ENCODE assay signal across 1 cellular context in genomic region chr1:167248707-167249642, GRCh38.
TF ChIP-seq lines count a peak whose summit lies in the region.

No MANE protein-coding gene starts in this region.

TF ChIP-seq in K562, 482 proteins besides CTCF, POLR2A, EP300 and RAD21 (continued from another document and continues in another):
- TF ChIP-seq, protein P1, sequence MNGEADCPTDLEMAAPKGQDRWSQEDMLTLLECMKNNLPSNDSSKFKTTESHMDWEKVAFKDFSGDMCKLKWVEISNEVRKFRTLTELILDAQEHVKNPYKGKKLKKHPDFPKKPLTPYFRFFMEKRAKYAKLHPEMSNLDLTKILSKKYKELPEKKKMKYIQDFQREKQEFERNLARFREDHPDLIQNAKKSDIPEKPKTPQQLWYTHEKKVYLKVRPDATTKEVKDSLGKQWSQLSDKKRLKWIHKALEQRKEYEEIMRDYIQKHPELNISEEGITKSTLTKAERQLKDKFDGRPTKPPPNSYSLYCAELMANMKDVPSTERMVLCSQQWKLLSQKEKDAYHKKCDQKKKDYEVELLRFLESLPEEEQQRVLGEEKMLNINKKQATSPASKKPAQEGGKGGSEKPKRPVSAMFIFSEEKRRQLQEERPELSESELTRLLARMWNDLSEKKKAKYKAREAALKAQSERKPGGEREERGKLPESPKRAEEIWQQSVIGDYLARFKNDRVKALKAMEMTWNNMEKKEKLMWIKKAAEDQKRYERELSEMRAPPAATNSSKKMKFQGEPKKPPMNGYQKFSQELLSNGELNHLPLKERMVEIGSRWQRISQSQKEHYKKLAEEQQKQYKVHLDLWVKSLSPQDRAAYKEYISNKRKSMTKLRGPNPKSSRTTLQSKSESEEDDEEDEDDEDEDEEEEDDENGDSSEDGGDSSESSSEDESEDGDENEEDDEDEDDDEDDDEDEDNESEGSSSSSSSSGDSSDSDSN (IDR thresholded peaks at IDR 0.05; ENCODE audit: borderline replicate concordance in 1 of 2, low read depth in 2 of 2, low read length in 2 of 2): no peak
- TF ChIP-seq E2F3 (CRISPR knock-in tag; IDR thresholded peaks at IDR 0.05): no peak
- TF ChIP-seq NFYB (IDR thresholded peaks at IDR 0.05; ENCODE audit: extremely low read depth, insufficient read length): no peak
- no peak for TF ChIP-seq BRF1 (IDR thresholded peaks at IDR 0.05; ENCODE audit: borderline replicate concordance, extremely low read depth, insufficient read length)
- TF ChIP-seq, protein P2, sequence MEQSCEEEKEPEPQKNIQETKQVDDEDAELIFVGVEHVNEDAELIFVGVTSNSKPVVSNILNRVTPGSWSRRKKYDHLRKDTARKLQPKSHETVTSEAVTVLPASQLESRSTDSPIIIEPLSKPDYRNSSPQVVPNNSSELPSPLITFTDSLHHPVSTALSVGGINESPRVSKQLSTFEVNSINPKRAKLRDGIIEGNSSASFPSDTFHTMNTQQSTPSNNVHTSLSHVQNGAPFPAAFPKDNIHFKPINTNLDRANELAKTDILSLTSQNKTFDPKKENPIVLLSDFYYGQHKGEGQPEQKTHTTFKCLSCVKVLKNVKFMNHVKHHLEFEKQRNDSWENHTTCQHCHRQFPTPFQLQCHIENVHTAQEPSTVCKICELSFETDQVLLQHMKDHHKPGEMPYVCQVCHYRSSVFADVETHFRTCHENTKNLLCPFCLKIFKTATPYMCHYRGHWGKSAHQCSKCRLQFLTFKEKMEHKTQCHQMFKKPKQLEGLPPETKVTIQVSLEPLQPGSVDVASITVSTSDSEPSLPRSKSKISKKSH (CRISPR knock-in tag; IDR thresholded peaks at IDR 0.05): no peak
- TF ChIP-seq, protein P3, sequence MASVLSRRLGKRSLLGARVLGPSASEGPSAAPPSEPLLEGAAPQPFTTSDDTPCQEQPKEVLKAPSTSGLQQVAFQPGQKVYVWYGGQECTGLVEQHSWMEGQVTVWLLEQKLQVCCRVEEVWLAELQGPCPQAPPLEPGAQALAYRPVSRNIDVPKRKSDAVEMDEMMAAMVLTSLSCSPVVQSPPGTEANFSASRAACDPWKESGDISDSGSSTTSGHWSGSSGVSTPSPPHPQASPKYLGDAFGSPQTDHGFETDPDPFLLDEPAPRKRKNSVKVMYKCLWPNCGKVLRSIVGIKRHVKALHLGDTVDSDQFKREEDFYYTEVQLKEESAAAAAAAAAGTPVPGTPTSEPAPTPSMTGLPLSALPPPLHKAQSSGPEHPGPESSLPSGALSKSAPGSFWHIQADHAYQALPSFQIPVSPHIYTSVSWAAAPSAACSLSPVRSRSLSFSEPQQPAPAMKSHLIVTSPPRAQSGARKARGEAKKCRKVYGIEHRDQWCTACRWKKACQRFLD (CRISPR knock-in tag; IDR thresholded peaks at IDR 0.05): no peak
- TF ChIP-seq TCF7 (IDR thresholded peaks at IDR 0.05; ENCODE audit: borderline replicate concordance): no peak
- TF ChIP-seq HDAC2 (IDR thresholded peaks at IDR 0.05): peak; percentile 78; the same call in 1 of the 2 replicates
- no peak for TF ChIP-seq ZC3H8 (IDR thresholded peaks at IDR 0.05)
- no peak for TF ChIP-seq GTF2F1 (IDR thresholded peaks at IDR 0.05; ENCODE audit: low read depth, low read length)
- TF ChIP-seq ZNF584 (CRISPR knock-in tag; IDR thresholded peaks at IDR 0.05; ENCODE audit: low read depth): no peak
- TF ChIP-seq ZNF133 (CRISPR knock-in tag; IDR thresholded peaks at IDR 0.05): no peak
- TF ChIP-seq JUN (IDR thresholded peaks at IDR 0.05; ENCODE audit: borderline replicate concordance, low read depth, low read length): no peak
- TF ChIP-seq JUN (CRISPR knock-in tag; IDR thresholded peaks at IDR 0.05; ENCODE audit: borderline replicate concordance): no peak
- no peak for TF ChIP-seq ZKSCAN1 (IDR thresholded peaks at IDR 0.05; ENCODE audit: low read depth, low read length)
- TF ChIP-seq KLF1 (tag; IDR thresholded peaks at IDR 0.05): no peak
- peak; percentile 81 for TF ChIP-seq TAL1 (IDR thresholded peaks at IDR 0.05)
- TF ChIP-seq ZNF311 (CRISPR knock-in tag; IDR thresholded peaks at IDR 0.05): no peak
- TF ChIP-seq GATAD2B (IDR thresholded peaks at IDR 0.05; ENCODE audit: borderline replicate concordance): no peak
- TF ChIP-seq SNIP1 (IDR thresholded peaks at IDR 0.05; ENCODE audit: low read depth): no peak
- TF ChIP-seq ZBTB2 (IDR thresholded peaks at IDR 0.05): no peak
- TF ChIP-seq ZNF699 (CRISPR knock-in tag; IDR thresholded peaks at IDR 0.05; ENCODE audit: insufficient replicate concordance): no peak
- no peak for TF ChIP-seq HMGXB4 (CRISPR knock-in tag; IDR thresholded peaks at IDR 0.05)
- TF ChIP-seq CHD1 (IDR thresholded peaks at IDR 0.05; ENCODE audit: low read length): no peak
- TF ChIP-seq ILK (tag; IDR thresholded peaks at IDR 0.05; ENCODE audit: borderline replicate concordance, low read depth): no peak
- no peak for TF ChIP-seq PRMT5 (CRISPR knock-in tag; IDR thresholded peaks at IDR 0.05)
- TF ChIP-seq, protein P4, sequence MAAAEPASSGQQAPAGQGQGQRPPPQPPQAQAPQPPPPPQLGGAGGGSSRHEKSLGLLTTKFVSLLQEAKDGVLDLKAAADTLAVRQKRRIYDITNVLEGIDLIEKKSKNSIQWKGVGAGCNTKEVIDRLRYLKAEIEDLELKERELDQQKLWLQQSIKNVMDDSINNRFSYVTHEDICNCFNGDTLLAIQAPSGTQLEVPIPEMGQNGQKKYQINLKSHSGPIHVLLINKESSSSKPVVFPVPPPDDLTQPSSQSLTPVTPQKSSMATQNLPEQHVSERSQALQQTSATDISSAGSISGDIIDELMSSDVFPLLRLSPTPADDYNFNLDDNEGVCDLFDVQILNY (CRISPR knock-in tag; IDR thresholded peaks at IDR 0.05): no peak
- TF ChIP-seq, protein P5, sequence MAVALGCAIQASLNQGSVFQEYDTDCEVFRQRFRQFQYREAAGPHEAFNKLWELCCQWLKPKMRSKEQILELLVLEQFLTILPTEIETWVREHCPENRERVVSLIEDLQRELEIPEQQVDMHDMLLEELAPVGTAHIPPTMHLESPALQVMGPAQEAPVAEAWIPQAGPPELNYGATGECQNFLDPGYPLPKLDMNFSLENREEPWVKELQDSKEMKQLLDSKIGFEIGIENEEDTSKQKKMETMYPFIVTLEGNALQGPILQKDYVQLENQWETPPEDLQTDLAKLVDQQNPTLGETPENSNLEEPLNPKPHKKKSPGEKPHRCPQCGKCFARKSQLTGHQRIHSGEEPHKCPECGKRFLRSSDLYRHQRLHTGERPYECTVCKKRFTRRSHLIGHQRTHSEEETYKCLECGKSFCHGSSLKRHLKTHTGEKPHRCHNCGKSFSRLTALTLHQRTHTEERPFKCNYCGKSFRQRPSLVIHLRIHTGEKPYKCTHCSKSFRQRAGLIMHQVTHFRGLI (CRISPR knock-in tag; IDR thresholded peaks at IDR 0.05): no peak
- TF ChIP-seq MCM2 (IDR thresholded peaks at IDR 0.05; ENCODE audit: low read depth): no peak
- TF ChIP-seq RHOXF2B (CRISPR knock-in tag; conservative IDR thresholded peaks at IDR 0.05): no peak
- TF ChIP-seq, protein P6, sequence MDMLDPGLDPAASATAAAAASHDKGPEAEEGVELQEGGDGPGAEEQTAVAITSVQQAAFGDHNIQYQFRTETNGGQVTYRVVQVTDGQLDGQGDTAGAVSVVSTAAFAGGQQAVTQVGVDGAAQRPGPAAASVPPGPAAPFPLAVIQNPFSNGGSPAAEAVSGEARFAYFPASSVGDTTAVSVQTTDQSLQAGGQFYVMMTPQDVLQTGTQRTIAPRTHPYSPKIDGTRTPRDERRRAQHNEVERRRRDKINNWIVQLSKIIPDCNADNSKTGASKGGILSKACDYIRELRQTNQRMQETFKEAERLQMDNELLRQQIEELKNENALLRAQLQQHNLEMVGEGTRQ (CRISPR knock-in tag; IDR thresholded peaks at IDR 0.05): no peak
- no peak for TF ChIP-seq FOXP1 (CRISPR knock-in tag; IDR thresholded peaks at IDR 0.05)
- no peak for TF ChIP-seq CREBBP (IDR thresholded peaks at IDR 0.05; ENCODE audit: low read depth, low read length)
- no peak for TF ChIP-seq SMAD1 (IDR thresholded peaks at IDR 0.05; ENCODE audit: low read depth, low read length, partially characterized antibody)
- TF ChIP-seq RFX7 (CRISPR knock-in tag; IDR thresholded peaks at IDR 0.05): no peak
- TF ChIP-seq MBD2 (IDR thresholded peaks at IDR 0.05; ENCODE audit: borderline replicate concordance, low read depth): no peak
- no peak for TF ChIP-seq TOE1 (IDR thresholded peaks at IDR 0.05; ENCODE audit: borderline replicate concordance)
- no peak for TF ChIP-seq TOE1 (CRISPR knock-in tag; IDR thresholded peaks at IDR 0.05; ENCODE audit: borderline replicate concordance, low read depth)
- TF ChIP-seq, protein P7, sequence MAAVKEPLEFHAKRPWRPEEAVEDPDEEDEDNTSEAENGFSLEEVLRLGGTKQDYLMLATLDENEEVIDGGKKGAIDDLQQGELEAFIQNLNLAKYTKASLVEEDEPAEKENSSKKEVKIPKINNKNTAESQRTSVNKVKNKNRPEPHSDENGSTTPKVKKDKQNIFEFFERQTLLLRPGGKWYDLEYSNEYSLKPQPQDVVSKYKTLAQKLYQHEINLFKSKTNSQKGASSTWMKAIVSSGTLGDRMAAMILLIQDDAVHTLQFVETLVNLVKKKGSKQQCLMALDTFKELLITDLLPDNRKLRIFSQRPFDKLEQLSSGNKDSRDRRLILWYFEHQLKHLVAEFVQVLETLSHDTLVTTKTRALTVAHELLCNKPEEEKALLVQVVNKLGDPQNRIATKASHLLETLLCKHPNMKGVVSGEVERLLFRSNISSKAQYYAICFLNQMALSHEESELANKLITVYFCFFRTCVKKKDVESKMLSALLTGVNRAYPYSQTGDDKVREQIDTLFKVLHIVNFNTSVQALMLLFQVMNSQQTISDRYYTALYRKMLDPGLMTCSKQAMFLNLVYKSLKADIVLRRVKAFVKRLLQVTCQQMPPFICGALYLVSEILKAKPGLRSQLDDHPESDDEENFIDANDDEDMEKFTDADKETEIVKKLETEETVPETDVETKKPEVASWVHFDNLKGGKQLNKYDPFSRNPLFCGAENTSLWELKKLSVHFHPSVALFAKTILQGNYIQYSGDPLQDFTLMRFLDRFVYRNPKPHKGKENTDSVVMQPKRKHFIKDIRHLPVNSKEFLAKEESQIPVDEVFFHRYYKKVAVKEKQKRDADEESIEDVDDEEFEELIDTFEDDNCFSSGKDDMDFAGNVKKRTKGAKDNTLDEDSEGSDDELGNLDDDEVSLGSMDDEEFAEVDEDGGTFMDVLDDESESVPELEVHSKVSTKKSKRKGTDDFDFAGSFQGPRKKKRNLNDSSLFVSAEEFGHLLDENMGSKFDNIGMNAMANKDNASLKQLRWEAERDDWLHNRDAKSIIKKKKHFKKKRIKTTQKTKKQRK (IDR thresholded peaks at IDR 0.05; ENCODE audit: borderline replicate concordance, low read depth, low read length): no peak
- no peak for TF ChIP-seq ESRRB (CRISPR knock-in tag; IDR thresholded peaks at IDR 0.05; ENCODE audit: borderline replicate concordance)
- no peak for TF ChIP-seq MAZ (CRISPR knock-in tag; conservative IDR thresholded peaks at IDR 0.05 in 1 of 2, IDR thresholded peaks at IDR 0.05 in 1 of 2)
- TF ChIP-seq CBFA2T2 (conservative IDR thresholded peaks at IDR 0.05): peak; percentile 66
- TF ChIP-seq ETV6 (IDR thresholded peaks at IDR 0.05; ENCODE audit: borderline replicate concordance in 1 of 2, low read depth in 2 of 2, low read length in 1 of 2): no peak
- TF ChIP-seq ETV6 (CRISPR knock-in tag; IDR thresholded peaks at IDR 0.05; ENCODE audit: borderline replicate concordance): no peak
- no peak for TF ChIP-seq POLR3A (IDR thresholded peaks at IDR 0.05; ENCODE audit: borderline replicate concordance, extremely low read depth, insufficient read depth, insufficient read length)
- TF ChIP-seq BMI1 (IDR thresholded peaks at IDR 0.05; ENCODE audit: low read length): no peak
- TF ChIP-seq ZNF408 (CRISPR knock-in tag; IDR thresholded peaks at IDR 0.05; ENCODE audit: low read depth): no peak
- no peak for TF ChIP-seq ZBTB7A (IDR thresholded peaks at IDR 0.05; ENCODE audit: borderline replicate concordance, control insufficient read depth, low read depth, low read length)
- no peak for TF ChIP-seq CBX3 (IDR thresholded peaks at IDR 0.05; ENCODE audit: borderline replicate concordance in 1 of 2, low read length in 2 of 2)
- TF ChIP-seq E2F4 (CRISPR knock-in tag; IDR thresholded peaks at IDR 0.05; ENCODE audit: low read depth): no peak
